ENCODE assay signal across 9 cellular contexts in genomic region chr19:39246951-39247669, GRCh38. TPM values are rescaled to one million over a fixed set of nuclear protein-coding genes. Genes with fewer than 3 reads are reported as not detected.
A peak's percentile ranks its signal among the peaks of the same experiment; 100 is the strongest.
DNase-seq lines count a peak whose midpoint lies in the region; ATAC-seq, FAIRE-seq and TF ChIP-seq lines count a peak whose summit lies in the region.
"Had no signal": no experiment of that assay in that cellular context is flagged by ENCODE, and none has a peak within 500 bp of the region (broad histone marks: within the 10 kb centered on the region; RNA-seq: fewer than 3 reads in every experiment).

No MANE protein-coding gene starts in this region.

- no peak overlapping the region for H3K4me2 ChIP-seq in K562 (ENCODE audit: insufficient read depth, low read length)

- TF ChIP-seq POLR2A in K562 (conservative IDR thresholded peaks at IDR 0.05), result no peak

- ATAC-seq in K562 (peak; percentile 74), memory B cell (ENCODE audit: low read depth) (peak; percentile 65), GM18502 (IDR thresholded peaks at IDR 0.05; ENCODE audit: poor library complexity, unreplicated experiment) (no peak), HG03135 (IDR thresholded peaks at IDR 0.05; ENCODE audit: unreplicated experiment) (no peak), HG03159 (IDR thresholded peaks at IDR 0.05; ENCODE audit: unreplicated experiment) (no peak)

- peak; percentile 52 for DNase-seq in stimulated activated CD4-positive, alpha-beta T cell treated with anti-CD3 and anti-CD28 coated beads, Interleukin-1b, Interleukin-23, amount 100 ng/mL, for 48 hours
- DNase-seq in stimulated activated CD4-positive, alpha-beta T cell treated with anti-CD3 and anti-CD28 coated beads, Interleukin-2, amount 100 ng/mL, for 48 hours, result no peak
- DNase-seq in K562 (ENCODE audit: extremely low read depth in 1 of 4, low spot score in 3 of 4) (peak in 2 of 4 experiments; percentile 33 to 45), memory B cell (ENCODE audit: low spot score in 2 of 2) (no peak), epidermal melanocyte (ENCODE audit: insufficient read length, low spot score) (no peak)
- DNase-seq: NCI-H2029 had no signal

- 61% methylated on average over 26 of the region's 42 CpGs for WGBS in K562 (ENCODE audit: insufficient coverage, low coverage, missing lambda C conversion rate)

- peak overlapping the region; percentile 46 for H3K4me3 Mint-ChIP-seq in memory B cell

- POLR2A ChIA-PET in K562 (lab: Yijun Ruan, JAX), result no interaction called here

- CTCF ChIA-PET in K562 (lab: Yijun Ruan, JAX; ENCODE audit: low intra/inter-chr PET ratio), result no interaction called here

- peaks cover 7% of the 10 kb centered on the region for H3K27me3 Mint-ChIP-seq in memory B cell

- intact Hi-C loops in K562 (cut with micrococcal nuclease), result no loop called here

- in situ Hi-C loops in K562 (cut with MboI), result no loop called here

- TF ChIP-seq EP300 in K562 (IDR thresholded peaks at IDR 0.05; ENCODE audit: low read length), result no peak

- H3K9me3 Mint-ChIP-seq in memory B cell, result no peaks in the 10 kb centered on the region

- no peaks in the 10 kb centered on the region for H3K36me3 Mint-ChIP-seq in memory B cell

- no TSS peak for BruUV-seq in K562 (replicated peaks; lab: Mats Ljungman, UMichigan)

- no peak overlapping the region for H3K4me3 ChIP-seq in K562

- no peaks in the 10 kb centered on the region for H3K27me3 ChIP-seq in K562 (ENCODE audit: control insufficient read depth in 2 of 2, insufficient read depth in 2 of 2, low read length in 2 of 2)

- H3K79me2 ChIP-seq in K562 (ENCODE audit: control insufficient read depth, insufficient read depth, low read length), result no peaks in the 10 kb centered on the region

- no peak overlapping the region for H3K27ac ChIP-seq in K562 (ENCODE audit: extremely low read depth, low read depth, low read length)

- TF ChIP-seq RAD21 in K562 (CRISPR knock-in tag; conservative IDR thresholded peaks at IDR 0.05 in 1 of 2, IDR thresholded peaks at IDR 0.05 in 1 of 2), result no peak

- no peaks in the 10 kb centered on the region for H3K9me1 ChIP-seq in K562 (ENCODE audit: control insufficient read depth, insufficient read depth, low read length)

- H4K20me1 ChIP-seq in K562 (replicated peaks; ENCODE audit: control insufficient read depth, insufficient read depth, low read length), result no peaks in the 10 kb centered on the region

- TF ChIP-seq CTCF in K562 (IDR thresholded peaks at IDR 0.05 in 2 of 3, conservative IDR thresholded peaks at IDR 0.05 in 1 of 3; ENCODE audit: insufficient read depth in 2 of 3, low read depth in 1 of 3, low read length in 3 of 3), result no peak

- no peak overlapping the region for H3K9ac ChIP-seq in K562 (ENCODE audit: insufficient read depth in 1 of 2, low read depth in 2 of 2, low read length in 2 of 2)

- H3K4me1 Mint-ChIP-seq in memory B cell, result peaks cover 4% of the 10 kb centered on the region

- H3K36me3 ChIP-seq in K562 (ENCODE audit: control insufficient read depth, insufficient read depth, low read length), result no peaks in the 10 kb centered on the region

- no peak overlapping the region for H2AFZ ChIP-seq in K562 (ENCODE audit: low read depth, low read length)

- peaks cover 5 to 22% of the 10 kb centered on the region in 2 experiments; a peak in 4 of 5 replicates for H3K4me1 ChIP-seq in K562 (replicated peaks in 1 of 2; ENCODE audit: control insufficient read depth in 2 of 2, insufficient read depth in 2 of 2, low read length in 2 of 2)

- FAIRE-seq in K562 (lab: Jason Lieb, UNC), result no peak

- H3K27ac Mint-ChIP-seq in memory B cell, result no peak overlapping the region

- no peaks in the 10 kb centered on the region for H3K9me3 ChIP-seq in K562 (replicated peaks; ENCODE audit: control insufficient read depth, insufficient read depth, low read depth, low read length)

RNA-seq across cellular contexts. Expression of gene IFNL4, which starts 1.5 kb away (rescaled TPM):
- total RNA-seq in K562 (2011; cell fraction: chromatin; rRNA removed; ENCODE audit: low replicate concordance), result not detected in 2 replicates
- not detected in 2 replicates for total RNA-seq in K562 (2011; cell fraction: nucleolus; rRNA removed)
- total RNA-seq in K562 (2011; cell fraction: nucleoplasm; rRNA removed), result not detected in 2 replicates
- total RNA-seq in K562 (2014; rRNA removed) (not detected in 2 replicates), K562 (2014; rRNA removed; fragmentation: Illumina TruSeq; extraction: Trizol) (not detected in 2 replicates), K562 (2015; rRNA removed; fragmentation: Illumina TruSeq; extraction: Trizol) (not detected in 2 replicates), K562 (2021) (not detected in 2 replicates)
- polyA plus RNA-seq in K562 (2011; rRNA removed) (not detected in 2 replicates), K562 (2014; fragmentation: Illumina TruSeq; extraction: Trizol) (not detected in 2 replicates), K562 (2014; fragmentation: Nextera tagmentation; extraction: Ambion mirVana) (not detected), K562 (2014; rRNA removed) (not detected in 2 replicates)
- polyA plus RNA-seq in K562 (2011; cell fraction: cytosol; rRNA removed), result not detected in 2 replicates
- polyA plus RNA-seq in K562 (2011; cell fraction: nucleus; rRNA removed), result not detected in 2 replicates
- not detected in 2 replicates for polyA plus RNA-seq in K562 (2012)
- polyA minus RNA-seq in K562 (2011; rRNA and poly(A)+ RNA removed), result not detected in 2 replicates
- not detected in 2 replicates for polyA minus RNA-seq in K562 (2011; cell fraction: cytosol; rRNA and poly(A)+ RNA removed)
- not detected in 2 replicates for polyA minus RNA-seq in K562 (2011; cell fraction: nucleus; rRNA and poly(A)+ RNA removed)

RNA-seq across cellular contexts. Expression of gene IFNL3, which starts 2.3 kb away (rescaled TPM):
- total RNA-seq in K562 (2011; cell fraction: chromatin; rRNA removed; ENCODE audit: low replicate concordance), result not detected in 2 replicates
- not detected in 2 replicates for total RNA-seq in K562 (2011; cell fraction: nucleolus; rRNA removed)
- total RNA-seq in K562 (2011; cell fraction: nucleoplasm; rRNA removed), result not detected in 2 replicates
- total RNA-seq in K562 (2014; rRNA removed) (not detected in 2 replicates), K562 (2014; rRNA removed; fragmentation: Illumina TruSeq; extraction: Trizol) (not detected in 2 replicates), K562 (2015; rRNA removed; fragmentation: Illumina TruSeq; extraction: Trizol) (not detected in 2 replicates), K562 (2021) (not detected in 2 replicates)
- polyA plus RNA-seq in K562 (2011; rRNA removed) (not detected in 2 replicates), K562 (2014; fragmentation: Illumina TruSeq; extraction: Trizol) (not detected in 2 replicates), K562 (2014; fragmentation: Nextera tagmentation; extraction: Ambion mirVana) (not detected), K562 (2014; rRNA removed) (not detected in 2 replicates)
- not detected in 2 replicates for polyA plus RNA-seq in K562 (2011; cell fraction: cytosol; rRNA removed)
- polyA plus RNA-seq in K562 (2011; cell fraction: nucleus; rRNA removed), result not detected in 2 replicates
- polyA plus RNA-seq in K562 (2012), result not detected in 2 replicates
- polyA minus RNA-seq in K562 (2011; rRNA and poly(A)+ RNA removed), result not detected in 2 replicates
- not detected in 2 replicates for polyA minus RNA-seq in K562 (2011; cell fraction: cytosol; rRNA and poly(A)+ RNA removed)
- polyA minus RNA-seq in K562 (2011; cell fraction: nucleus; rRNA and poly(A)+ RNA removed), result not detected in 2 replicates

RNA-seq across cellular contexts. Expression of gene IFNL2, which starts 21.1 kb away (rescaled TPM):
- total RNA-seq in K562 (2011; cell fraction: chromatin; rRNA removed; ENCODE audit: low replicate concordance), result not detected in 2 replicates
- not detected in 2 replicates for total RNA-seq in K562 (2011; cell fraction: nucleolus; rRNA removed)
- not detected in 2 replicates for total RNA-seq in K562 (2011; cell fraction: nucleoplasm; rRNA removed)
- total RNA-seq in K562 (2014; rRNA removed), result not detected in 2 replicates
- total RNA-seq in K562 (2014; rRNA removed; fragmentation: Illumina TruSeq; extraction: Trizol), result not detected in 2 replicates
- total RNA-seq in K562 (2015; rRNA removed; fragmentation: Illumina TruSeq; extraction: Trizol), result not detected in 2 replicates
- not detected in 2 replicates for total RNA-seq in K562 (2021)
- polyA plus RNA-seq in K562 (2011; rRNA removed), result not detected in 2 replicates
- polyA plus RNA-seq in K562 (2011; cell fraction: cytosol; rRNA removed), result not detected in 2 replicates
- polyA plus RNA-seq in K562 (2011; cell fraction: nucleus; rRNA removed), result not detected in 2 replicates
- polyA plus RNA-seq in K562 (2012), result not detected in 2 replicates
- not detected in 2 replicates for polyA plus RNA-seq in K562 (2014; fragmentation: Illumina TruSeq; extraction: Trizol)
- not detected for polyA plus RNA-seq in K562 (2014; fragmentation: Nextera tagmentation; extraction: Ambion mirVana)
- not detected in 2 replicates for polyA plus RNA-seq in K562 (2014; rRNA removed)
- polyA minus RNA-seq in K562 (2011; rRNA and poly(A)+ RNA removed), result not detected in 2 replicates
- polyA minus RNA-seq in K562 (2011; cell fraction: cytosol; rRNA and poly(A)+ RNA removed), result not detected in 2 replicates
- not detected in 2 replicates for polyA minus RNA-seq in K562 (2011; cell fraction: nucleus; rRNA and poly(A)+ RNA removed)

RNA-seq across cellular contexts. Expression of gene SYCN, which starts 43.0 kb away (rescaled TPM):
- not detected in 2 replicates for total RNA-seq in K562 (2011; cell fraction: chromatin; rRNA removed; ENCODE audit: low replicate concordance)
- total RNA-seq in K562 (2011; cell fraction: nucleolus; rRNA removed), result not detected in 2 replicates
- total RNA-seq in K562 (2011; cell fraction: nucleoplasm; rRNA removed), result not detected in 2 replicates
- total RNA-seq in K562 (2014; rRNA removed), result not detected in 2 replicates
- total RNA-seq in K562 (2014; rRNA removed; fragmentation: Illumina TruSeq; extraction: Trizol), result not detected in 2 replicates
- total RNA-seq in K562 (2015; rRNA removed; fragmentation: Illumina TruSeq; extraction: Trizol), result not detected in 2 replicates
- 0.36 TPM in 1 of 2 replicates, not detected in the other for total RNA-seq in K562 (2021)
- polyA plus RNA-seq in K562 (2011; rRNA removed), result not detected in 2 replicates
- polyA plus RNA-seq in K562 (2011; cell fraction: cytosol; rRNA removed), result 0.13 TPM in 1 of 2 replicates, not detected in the other
- polyA plus RNA-seq in K562 (2011; cell fraction: nucleus; rRNA removed), result not detected in 2 replicates
- polyA plus RNA-seq in K562 (2012), result 0.21 TPM in 1 of 2 replicates, not detected in the other
- polyA plus RNA-seq in K562 (2014; fragmentation: Illumina TruSeq; extraction: Trizol), result not detected in 2 replicates
- polyA plus RNA-seq in K562 (2014; fragmentation: Nextera tagmentation; extraction: Ambion mirVana), result not detected
- polyA plus RNA-seq in K562 (2014; rRNA removed), result not detected in 2 replicates
- not detected in 2 replicates for polyA minus RNA-seq in K562 (2011; rRNA and poly(A)+ RNA removed)
- not detected in 2 replicates for polyA minus RNA-seq in K562 (2011; cell fraction: cytosol; rRNA and poly(A)+ RNA removed)
- polyA minus RNA-seq in K562 (2011; cell fraction: nucleus; rRNA and poly(A)+ RNA removed), result not detected in 2 replicates

RNA-seq across cellular contexts. Expression of gene IFNL1, which starts 49.1 kb away (rescaled TPM):
- total RNA-seq in K562 (2011; cell fraction: chromatin; rRNA removed; ENCODE audit: low replicate concordance), result not detected in 2 replicates
- total RNA-seq in K562 (2011; cell fraction: nucleolus; rRNA removed), result not detected in 2 replicates
- not detected in 2 replicates for total RNA-seq in K562 (2011; cell fraction: nucleoplasm; rRNA removed)
- not detected in 2 replicates for total RNA-seq in K562 (2014; rRNA removed)
- total RNA-seq in K562 (2014; rRNA removed; fragmentation: Illumina TruSeq; extraction: Trizol), result not detected in 2 replicates
- not detected in 2 replicates for total RNA-seq in K562 (2015; rRNA removed; fragmentation: Illumina TruSeq; extraction: Trizol)
- not detected in 2 replicates for total RNA-seq in K562 (2021)
- not detected in 2 replicates for polyA plus RNA-seq in K562 (2011; rRNA removed)
- polyA plus RNA-seq in K562 (2011; cell fraction: cytosol; rRNA removed), result not detected in 2 replicates
- not detected in 2 replicates for polyA plus RNA-seq in K562 (2011; cell fraction: nucleus; rRNA removed)
- not detected in 2 replicates for polyA plus RNA-seq in K562 (2012)
- not detected in 2 replicates for polyA plus RNA-seq in K562 (2014; fragmentation: Illumina TruSeq; extraction: Trizol)
- polyA plus RNA-seq in K562 (2014; fragmentation: Nextera tagmentation; extraction: Ambion mirVana), result not detected
- not detected in 2 replicates for polyA plus RNA-seq in K562 (2014; rRNA removed)
- not detected in 2 replicates for polyA minus RNA-seq in K562 (2011; rRNA and poly(A)+ RNA removed)
- not detected in 2 replicates for polyA minus RNA-seq in K562 (2011; cell fraction: cytosol; rRNA and poly(A)+ RNA removed)
- not detected in 2 replicates for polyA minus RNA-seq in K562 (2011; cell fraction: nucleus; rRNA and poly(A)+ RNA removed)

Comparison
In these comparisons a context has a peak if more than half of its experiments do, and no peak if none do; other contexts are left out.
1. ATAC-seq: peak in K562 (single experiment) and memory B cell (single experiment); none in GM18502 (single experiment), HG03135 (single experiment) and HG03159 (single experiment).